In genomic region chr5:176361437-176362097, GRCh38 we compare ENCODE assay signal across 8 cellular contexts. TPM values are rescaled to one million over a fixed set of nuclear protein-coding genes. Genes with fewer than 3 reads are reported as not detected.
DNase-seq lines count a peak whose midpoint lies in the region; ATAC-seq, FAIRE-seq and TF ChIP-seq lines count a peak whose summit lies in the region.

Gene KIAA1191 (minus strand): TSS chr5:176361764. CDS start chr5:176359508, 2,256 bp downstream.

- CTCF ChIA-PET in endothelial cell of umbilical vein (lab: Charles Lee): interaction anchor here (1.1 to 2.9 kb wide), 4 partner anchors 11 to 1246 kb away, joined by 3 to 12 read pairs (median 4); no protein-coding TSS in a partner anchor

- dilution Hi-C loops in endothelial cell of umbilical vein (cut with MboI; ENCODE audit: extremely low pct_ligation_motif_present, low sequenced_read_pairs): no loop called here

- TF ChIP-seq POLR2A in endothelial cell of umbilical vein (IDR thresholded peaks at IDR 0.05; ENCODE audit: low read depth, low read length): peak; percentile 98

- 0 out of 2 replicates have a peak within 1 kb of the TSS, but pooled peaks have one; percentile 5 for H2AFZ ChIP-seq in OCI-LY1 (ENCODE audit: low read length)
- H2AFZ ChIP-seq in endothelial cell of umbilical vein (ENCODE audit: low read depth, low read length): peak within 1 kb of the TSS; percentile 94

- peak within 1 kb of the TSS; percentile 84 for H3K9ac ChIP-seq in OCI-LY1 (ENCODE audit: low read length)
- H3K9ac ChIP-seq in endothelial cell of umbilical vein (replicated peaks; ENCODE audit: extremely low read depth, insufficient read depth, low read length): peak within 1 kb of the TSS; percentile 95

- peaks cover 8% of the 10 kb centered on the region; the same call in 1 of the 2 replicates for H3K79me2 ChIP-seq in OCI-LY1 (ENCODE audit: insufficient read depth, low read length)
- peaks cover 36% of the 10 kb centered on the region for H3K79me2 ChIP-seq in endothelial cell of umbilical vein (ENCODE audit: control insufficient read depth, insufficient read depth, low read length)

- H3K9me1 ChIP-seq in endothelial cell of umbilical vein (replicated peaks; ENCODE audit: control insufficient read depth, extremely low read depth, insufficient read depth, low read length): no peaks in the 10 kb centered on the region

- peak; percentile 83 for ATAC-seq in GM21515 (IDR thresholded peaks at IDR 0.05; ENCODE audit: unreplicated experiment)

- peak; percentile 94 for FAIRE-seq in endothelial cell of umbilical vein (lab: Jason Lieb, UNC)

- H3F3A ChIP-seq in OCI-LY1 (ENCODE audit: insufficient read depth, low read length): no peaks in the 10 kb centered on the region

- intact Hi-C loops in endothelial cell of umbilical vein (cut with micrococcal nuclease): loop anchor here (1.0 to 10.0 kb wide), 3 partner anchors 27 to 175 kb away; partner anchors contain the start of genes HIGD2A, NOP16, RNF44 and SIMC1

- H4K20me1 ChIP-seq in OCI-LY1 (ENCODE audit: insufficient read depth, low read length): no peaks in the 10 kb centered on the region
- H4K20me1 ChIP-seq in endothelial cell of umbilical vein (replicated peaks; ENCODE audit: control insufficient read depth, extremely low read depth, insufficient read depth, low read length): no peaks in the 10 kb centered on the region

- TF ChIP-seq CTCF in OCI-LY1 (IDR thresholded peaks at IDR 0.05; ENCODE audit: low read length) (peak; percentile 32; the same call in 1 of the 2 replicates), endothelial cell of umbilical vein (IDR thresholded peaks at IDR 0.05; ENCODE audit: extremely low read depth in 1 of 2, insufficient read depth in 1 of 2, low read depth in 1 of 2, low read length in 2 of 2) (no peak)

- DNase-seq in DMS 273 treated with DMSO at 0.1 percent for 48 hours (lab: John Stamatoyannopoulos, UW): peak; percentile 71
- DNase-seq in HuH-7 (ENCODE audit: low spot score): peak; percentile 94
- peak; percentile 94 for DNase-seq in activated CD8-positive, alpha-beta memory T cell treated with anti-CD3 and anti-CD28 coated beads, Interleukin-2, amount 50 U/mL, for 48 hours
- DNase-seq in endothelial cell of umbilical vein (ENCODE audit: low read depth, low spot score): peak; percentile 94
- DNase-seq in middle frontal gyrus (ENCODE audit: extremely low spot score, low spot score): peak; percentile 84
- DNase-seq in stimulated activated CD8-positive, alpha-beta memory T cell treated with anti-CD3 and anti-CD28 coated beads, Interleukin-2, amount 100 ng/mL, for 48 hours (ENCODE audit: low read depth in 2 of 2): peak; percentile 89 to 92

- no peaks in the 10 kb centered on the region for H3K27me3 ChIP-seq in OCI-LY1 (ENCODE audit: insufficient read depth, low read length)
- no peaks in the 10 kb centered on the region for H3K27me3 ChIP-seq in endothelial cell of umbilical vein (ENCODE audit: control insufficient read depth in 2 of 2, insufficient read depth in 2 of 2, low read length in 2 of 2)

- no peaks in the 10 kb centered on the region for H3K9me2 ChIP-seq in OCI-LY1 (ENCODE audit: low read depth, low read length)

- peak within 1 kb of the TSS; percentile 94 for H3K4me2 ChIP-seq in OCI-LY1 (ENCODE audit: low read length)
- peak within 1 kb of the TSS; percentile 75 for H3K4me2 ChIP-seq in endothelial cell of umbilical vein (ENCODE audit: insufficient read depth, low read length)

- peaks cover 15% of the 10 kb centered on the region for H3K4me1 ChIP-seq in OCI-LY1 (ENCODE audit: insufficient read depth, low read length, severe bottlenecking)
- peaks cover 12% of the 10 kb centered on the region for H3K4me1 ChIP-seq in endothelial cell of umbilical vein (ENCODE audit: control insufficient read depth, extremely low read depth, insufficient read depth, low read length)

- POLR2A ChIA-PET in endothelial cell of umbilical vein (lab: Charles Lee): interaction anchor here (0.8 kb wide), 1 partner anchor 176 kb away, joined by 4 read pairs; the partner anchor contains the start of gene RNF44

- BruUV-seq in endothelial cell of umbilical vein (replicated peaks; lab: Mats Ljungman, UMichigan): TSS peak; percentile 67

- peak within 1 kb of the TSS; percentile 86 for H3K4me3 ChIP-seq in OCI-LY1 (ENCODE audit: low read depth, low read length, poor library complexity, severe bottlenecking)
- peak within 1 kb of the TSS; percentile 83 to 99 (median 92) for H3K4me3 ChIP-seq in endothelial cell of umbilical vein (replicated peaks in 1 of 3; ENCODE audit: insufficient read depth in 1 of 3, low read depth in 1 of 3, low read length in 3 of 3)

- H3K9me3 ChIP-seq in OCI-LY1 (ENCODE audit: low read length): no peaks in the 10 kb centered on the region
- H3K9me3 ChIP-seq in endothelial cell of umbilical vein (replicated peaks; ENCODE audit: control insufficient read depth, insufficient read depth, low read length): no peaks in the 10 kb centered on the region

- H3K36me3 ChIP-seq in OCI-LY1 (ENCODE audit: insufficient read depth, low read length) (peaks cover 25% of the 10 kb centered on the region), endothelial cell of umbilical vein (ENCODE audit: control insufficient read depth in 2 of 2, extremely low read depth in 1 of 2, insufficient read depth in 2 of 2, low read length in 2 of 2) (peaks cover 0 to 3% of the 10 kb centered on the region in 2 experiments)

- H3K27ac ChIP-seq in OCI-LY1 (ENCODE audit: low read depth, low read length, poor library complexity, severe bottlenecking) (peak within 1 kb of the TSS; percentile 13), endothelial cell of umbilical vein (ENCODE audit: insufficient read depth, low read depth, low read length) (peak within 1 kb of the TSS; percentile 67)

TF ChIP-seq in endothelial cell of umbilical vein, 7 proteins besides CTCF, POLR2A, EP300 and RAD21:
- TF ChIP-seq EZH2 (IDR thresholded peaks at IDR 0.05; ENCODE audit: borderline replicate concordance, low read depth, low read length, severe bottlenecking): no peak
- TF ChIP-seq GATA2 (IDR thresholded peaks at IDR 0.05; ENCODE audit: insufficient read depth, insufficient read length, low read depth, low read length): peak; percentile 26
- TF ChIP-seq JUN (IDR thresholded peaks at IDR 0.05; ENCODE audit: borderline replicate concordance, insufficient read depth, insufficient read length, low read depth): no peak
- no peak for TF ChIP-seq MAX (IDR thresholded peaks at IDR 0.05; ENCODE audit: insufficient read depth, insufficient read length)
- TF ChIP-seq MYC (IDR thresholded peaks at IDR 0.05; ENCODE audit: low read depth, low read length): peak; percentile 25
- TF ChIP-seq POLR2AphosphoS5 (IDR thresholded peaks at IDR 0.05; ENCODE audit: insufficient read depth, low read depth, low read length): peak; percentile 85

RNA-seq across cellular contexts. Expression of gene KIAA1191, which starts in this region (rescaled TPM):
- 116 and 119 TPM in 2 replicates for total RNA-seq in endothelial cell of umbilical vein
- polyA plus RNA-seq in endothelial cell of umbilical vein: 114 TPM in 2 replicates
- polyA plus RNA-seq in endothelial cell of umbilical vein (2011; cell fraction: cytosol; rRNA removed): 135 and 136 TPM in 2 replicates
- 57.5 and 66.0 TPM in 2 replicates for polyA plus RNA-seq in endothelial cell of umbilical vein (2011; cell fraction: nucleus; rRNA removed)
- 91.7 and 92.5 TPM in 2 replicates for polyA plus RNA-seq in endothelial cell of umbilical vein (2012)
- polyA minus RNA-seq in endothelial cell of umbilical vein: 156 and 164 TPM in 2 replicates
- polyA minus RNA-seq in endothelial cell of umbilical vein (2011; cell fraction: cytosol; rRNA and poly(A)+ RNA removed): 33.1 TPM
- polyA minus RNA-seq in endothelial cell of umbilical vein (2011; cell fraction: nucleus; rRNA and poly(A)+ RNA removed): 35.4 and 43.8 TPM in 2 replicates

Comparison
In these comparisons a context has a peak if more than half of its experiments do, and no peak if none do; other contexts are left out.
1. Peak in every context shown above with its lines: DNase-seq, ATAC-seq, H3K4me3 ChIP-seq and H3K27ac ChIP-seq.